Comparison of ENCODE assay signal across 33 cellular contexts in the genomic region with DNA sequence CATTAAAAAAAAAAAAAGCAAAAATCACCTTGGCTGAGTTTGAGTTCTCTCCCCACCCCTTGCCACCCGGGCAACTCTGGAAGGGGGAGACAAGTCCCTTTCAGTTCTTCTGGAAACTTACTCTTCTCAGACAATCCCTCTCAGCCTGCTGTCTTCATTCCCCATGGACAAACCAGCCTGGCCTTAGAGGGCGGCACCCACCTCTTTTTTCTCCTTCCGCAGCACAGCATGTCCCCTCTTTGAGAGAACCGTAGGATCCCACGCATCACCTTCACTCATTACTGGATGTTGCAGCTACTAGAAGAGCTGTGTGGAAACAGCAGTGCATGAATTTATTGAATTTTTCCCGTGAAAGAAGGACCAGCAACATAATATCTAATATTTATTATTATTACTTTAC.
"Had no signal": no experiment of that assay in that cellular context is flagged by ENCODE, and none has a peak within 500 bp of the region (broad histone marks: within the 10 kb centered on the region; RNA-seq: fewer than 3 reads in every experiment).

No MANE protein-coding gene starts in this region.

- H3K9me3 Mint-ChIP-seq: activated CD8-positive, alpha-beta T cell treated with anti-CD3 and anti-CD28 coated beads for 36 hours; activated naive CD4-positive, alpha-beta T cell treated with anti-CD3 and anti-CD28 coated beads, Interleukin-2, amount 50 U/mL, for 24 hours; activated naive CD8-positive, alpha-beta T cell treated with anti-CD3 and anti-CD28 coated beads, Interleukin-2, amount 10 ng/mL, durations not matched to agents 7 days and 5 days; activated T-cell treated with anti-CD3 and anti-CD28 coated beads, Interleukin-2, amount 50 U/mL, for 72 hours; activated T-helper 17 cell treated with anti-CD3 and anti-CD28 coated beads, Interleukin-2, amount 50 U/mL, for 72 hours; central memory CD8-positive, alpha-beta T cell had no signal

- H3K27me3 ChIP-seq: ascending aorta, cardiac muscle cell, SJCRH30 had no signal

- ATAC-seq: activated CD8-positive, alpha-beta T cell treated with anti-CD3 and anti-CD28 coated beads for 36 hours; activated T-cell treated with anti-CD3 and anti-CD28 coated beads, Interleukin-2, amount 50 U/mL, for 72 hours; activated T-helper 17 cell treated with anti-CD3 and anti-CD28 coated beads, Interleukin-2, amount 50 U/mL, for 72 hours; Panc1 had no signal

- H3K27me3 Mint-ChIP-seq: activated naive CD8-positive, alpha-beta T cell treated with anti-CD3 and anti-CD28 coated beads, Interleukin-2, amount 10 ng/mL, durations not matched to agents 7 days and 5 days had no signal

- H3K4me2 ChIP-seq: KMS-11 had no signal

- H3K9ac ChIP-seq: KMS-11 had no signal

- H3K9me3 ChIP-seq: ascending aorta, SJCRH30 had no signal

- H3K27ac Mint-ChIP-seq: activated CD8-positive, alpha-beta T cell treated with anti-CD3 and anti-CD28 coated beads for 36 hours; activated naive CD4-positive, alpha-beta T cell treated with anti-CD3 and anti-CD28 coated beads, Interleukin-2, amount 50 U/mL, for 24 hours; activated naive CD8-positive, alpha-beta T cell treated with anti-CD3 and anti-CD28 coated beads, Interleukin-2, amount 10 ng/mL, durations not matched to agents 7 days and 5 days; activated T-cell treated with anti-CD3 and anti-CD28 coated beads, Interleukin-2, amount 50 U/mL, for 72 hours; activated T-helper 17 cell treated with anti-CD3 and anti-CD28 coated beads, Interleukin-2, amount 50 U/mL, for 72 hours had no signal

- H3K27ac ChIP-seq: ascending aorta, cardiac muscle cell, KMS-11, SK-N-MC, WERI-Rb-1 had no signal

- H3K36me3 ChIP-seq: ascending aorta, cardiac muscle cell, SJCRH30, WERI-Rb-1 had no signal

- H3K36me3 Mint-ChIP-seq: activated naive CD4-positive, alpha-beta T cell treated with anti-CD3 and anti-CD28 coated beads, Interleukin-2, amount 50 U/mL, for 24 hours; activated naive CD8-positive, alpha-beta T cell treated with anti-CD3 and anti-CD28 coated beads, Interleukin-2, amount 10 ng/mL, durations not matched to agents 7 days and 5 days had no signal

- H3K4me3 ChIP-seq: ascending aorta, cardiac muscle cell, SJCRH30, SK-N-MC had no signal

- H3K4me3 Mint-ChIP-seq: activated CD8-positive, alpha-beta T cell treated with anti-CD3 and anti-CD28 coated beads for 36 hours; activated naive CD4-positive, alpha-beta T cell treated with anti-CD3 and anti-CD28 coated beads, Interleukin-2, amount 50 U/mL, for 24 hours; activated naive CD8-positive, alpha-beta T cell treated with anti-CD3 and anti-CD28 coated beads, Interleukin-2, amount 10 ng/mL, durations not matched to agents 7 days and 5 days; activated T-cell treated with anti-CD3 and anti-CD28 coated beads, Interleukin-2, amount 50 U/mL, for 72 hours; activated T-helper 17 cell treated with anti-CD3 and anti-CD28 coated beads, Interleukin-2, amount 50 U/mL, for 72 hours; central memory CD8-positive, alpha-beta T cell had no signal

- DNase-seq: activated CD4-positive, alpha-beta T cell treated with anti-CD3 and anti-CD28 coated beads for 1 hour; activated CD4-positive, alpha-beta T cell treated with anti-CD3 and anti-CD28 coated beads for 48 hours; activated CD4-positive, CD25-positive, alpha-beta regulatory T cell; activated CD8-positive, alpha-beta T cell treated with anti-CD3 and anti-CD28 coated beads for 36 hours; activated gamma-delta T cell; activated naive CD4-positive, alpha-beta T cell treated with Interleukin-2 at 50 U/mL for 16 hours; activated naive CD8-positive, alpha-beta T cell treated with anti-CD3 and anti-CD28 coated beads, Interleukin-2, amount 10 ng/mL, durations not matched to agents 7 days and 5 days; activated T-cell treated with anti-CD3 and anti-CD28 coated beads, Interleukin-2, amount 50 U/mL, for 1 hour; activated T-cell treated with anti-CD3 and anti-CD28 coated beads, Interleukin-2, amount 50 U/mL, for 72 hours; amygdala; MM.1S; NCI-H1105; NCI-H1417 treated with DMSO at 0.1 percent for 48 hours; NCI-H187 treated with DMSO at 0.1 percent for 48 hours; NCI-H2081; NCI-H2171 treated with DMSO at 0.1 percent for 48 hours; NCI-H2227 treated with DMSO at 0.1 percent for 48 hours; NCI-H446; NCI-H510A treated with DMSO at 0.1 percent for 48 hours; NCI-H526 treated with DMSO at 0.1 percent for 48 hours; NCI-H774; SHP77; SJCRH30; T1000; WERI-Rb-1 had no signal

- H3K4me1 Mint-ChIP-seq: activated naive CD4-positive, alpha-beta T cell treated with anti-CD3 and anti-CD28 coated beads, Interleukin-2, amount 50 U/mL, for 24 hours; activated naive CD8-positive, alpha-beta T cell treated with anti-CD3 and anti-CD28 coated beads, Interleukin-2, amount 10 ng/mL, durations not matched to agents 7 days and 5 days; activated T-helper 17 cell treated with anti-CD3 and anti-CD28 coated beads, Interleukin-2, amount 50 U/mL, for 72 hours; central memory CD8-positive, alpha-beta T cell had no signal
